23 cellular contexts compared by ENCODE assay signal in genomic region chr2:205807758-205808157, GRCh38.
"Had no signal": no experiment of that assay in that cellular context is flagged by ENCODE, and none has a peak within 500 bp of the region (broad histone marks: within the 10 kb centered on the region; RNA-seq: fewer than 3 reads in every experiment).

No MANE protein-coding gene starts in this region.

- H3K4me1 ChIP-seq: prostate gland, spleen, testis, tibial artery, transverse colon, upper lobe of right lung, uterus had no signal

- H3K4me3 ChIP-seq: pancreas, prostate gland, skin epidermis, smooth muscle cell, spleen, suprapubic skin, testis, tibial artery, transverse colon, upper lobe of right lung, uterus had no signal

- H3K27me3 ChIP-seq: pancreas, suprapubic skin, testis, tibial artery, transverse colon, upper lobe of right lung, uterus had no signal

- ATAC-seq: naive thymus-derived CD4-positive, alpha-beta T cell; natural killer cell; pancreas; stimulated activated naive CD8-positive, alpha-beta T cell treated with anti-CD3 and anti-CD28 coated beads, Interleukin-15, amount 100 ng/mL, for 72 hours; stimulated activated naive CD8-positive, alpha-beta T cell treated with anti-CD3 and anti-CD28 coated beads, Interleukin-15, Interleukin-2, amounts not matched to agents 100 U/mL and 50 U/mL, for 24 hours; upper lobe of right lung had no signal

- H3K9me3 ChIP-seq: neutrophil, pancreas, prostate gland, spleen, suprapubic skin, testis, tibial artery, transverse colon, upper lobe of right lung, uterus had no signal

- H3K4me2 ChIP-seq: smooth muscle cell had no signal

- H3K36me3 ChIP-seq: neutrophil, pancreas, prostate gland, spleen, suprapubic skin, tibial artery, transverse colon, upper lobe of right lung, uterus had no signal

- DNase-seq: naive thymus-derived CD4-positive, alpha-beta T cell; natural killer cell; nephron progenitor cell; pancreas; spleen; stimulated activated CD4-positive, alpha-beta T cell treated with anti-CD3 and anti-CD28 coated beads, Interleukin-12 subunit alpha, Interleukin-12 subunit beta, amount 100 ng/mL, for 4 hours; stimulated activated CD4-positive, alpha-beta T cell treated with anti-CD3 and anti-CD28 coated beads, Interleukin-1b, Interleukin-23, amount 100 ng/mL, for 48 hours; stimulated activated CD4-positive, alpha-beta T cell treated with anti-CD3 and anti-CD28 coated beads, Interleukin-4, amount 100 ng/mL, for 1 hour; stimulated activated CD4-positive, alpha-beta T cell treated with anti-CD3 and anti-CD28 coated beads, Interleukin-4, amount 100 ng/mL, for 4 hours; stimulated activated CD8-positive, alpha-beta memory T cell treated with anti-CD3 and anti-CD28 coated beads, Interleukin-4, amount 100 ng/mL, for 48 hours; stimulated activated naive CD4-positive, alpha-beta T cell; stimulated activated naive CD8-positive, alpha-beta T cell treated with anti-CD3 and anti-CD28 coated beads, Interleukin-15, amount 100 ng/mL, for 72 hours; stimulated activated naive CD8-positive, alpha-beta T cell treated with anti-CD3 and anti-CD28 coated beads, Interleukin-15, Interleukin-2, amounts not matched to agents 100 U/mL and 50 U/mL, for 24 hours; testis; tibial artery; transverse colon; upper lobe of right lung; uterus had no signal

- H3K27ac ChIP-seq: neutrophil, pancreas, prostate gland, skin epidermis, spleen, suprapubic skin, testis, tibial artery, transverse colon, upper lobe of right lung, uterus had no signal
